14 cellular contexts compared by ENCODE assay signal in the genomic region with DNA sequence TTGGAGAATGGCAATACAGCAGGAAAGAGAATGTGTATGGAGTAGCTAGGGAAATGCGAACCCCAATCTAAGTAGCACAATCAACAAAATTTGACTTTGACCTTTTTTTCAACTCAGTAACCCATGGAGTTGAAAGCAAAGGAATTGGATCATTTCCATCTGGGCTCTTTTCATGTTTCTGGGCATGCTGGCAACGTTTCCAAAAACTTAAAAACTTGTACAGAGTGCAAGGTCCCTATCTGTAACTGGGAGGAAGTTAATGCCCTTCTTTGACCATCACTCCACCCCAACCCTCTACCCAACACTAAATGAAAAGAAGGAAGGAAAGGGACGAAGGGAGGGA. TPM values are rescaled to one million over a fixed set of nuclear protein-coding genes. Genes with fewer than 3 reads are reported as not detected.
DNase-seq lines count a peak whose midpoint lies in the region; ATAC-seq, FAIRE-seq and TF ChIP-seq lines count a peak whose summit lies in the region.
"Had no signal": no experiment of that assay in that cellular context is flagged by ENCODE, and none has a peak within 500 bp of the region (broad histone marks: within the 10 kb centered on the region; RNA-seq: fewer than 3 reads in every experiment).

No MANE protein-coding gene starts in this region.

- H4K20me1 ChIP-seq in Loucy (ENCODE audit: insufficient read depth, low read length, poor library complexity, severe bottlenecking) (no peaks in the 10 kb centered on the region), K562 (replicated peaks; ENCODE audit: control insufficient read depth, insufficient read depth, low read length) (no peaks in the 10 kb centered on the region)

- no peaks in the 10 kb centered on the region for H3F3A ChIP-seq in Loucy (ENCODE audit: low read depth)

- H3K36me3 Mint-ChIP-seq in CD4-positive, CD25-positive, alpha-beta regulatory T cell, result no peaks in the 10 kb centered on the region
- no peaks in the 10 kb centered on the region for H3K36me3 Mint-ChIP-seq in osteocyte (ENCODE audit: unreplicated experiment)

- no peaks in the 10 kb centered on the region for H3K9me3 Mint-ChIP-seq in CD4-positive, CD25-positive, alpha-beta regulatory T cell
- H3K9me3 Mint-ChIP-seq in osteocyte (ENCODE audit: unreplicated experiment), result no peaks in the 10 kb centered on the region
- H3K9me3 Mint-ChIP-seq: activated T-cell treated with anti-CD3 and anti-CD28 coated beads, Interleukin-2, amount 50 U/mL, for 4 hours had no signal

- H3K27me3 Mint-ChIP-seq in CD4-positive, CD25-positive, alpha-beta regulatory T cell, result peaks cover 16% of the 10 kb centered on the region
- no peaks in the 10 kb centered on the region for H3K27me3 Mint-ChIP-seq in osteocyte (ENCODE audit: unreplicated experiment)

- H3K27ac Mint-ChIP-seq in CD4-positive, CD25-positive, alpha-beta regulatory T cell, result peak overlapping the region in 2 of 3 donors; percentile 94 to 95
- peak overlapping the region; percentile 97 for H3K27ac Mint-ChIP-seq in osteocyte (ENCODE audit: unreplicated experiment)

- H3K9me2 ChIP-seq in Loucy (replicated peaks; ENCODE audit: low read depth, low read length), result no peaks in the 10 kb centered on the region

- no peak for DNase-seq in CD4-positive, CD25-positive, alpha-beta regulatory T cell
- DNase-seq in K562 (ENCODE audit: extremely low read depth in 1 of 4, low spot score in 3 of 4), result peak in 1 of 4 experiments; percentile 12
- DNase-seq in osteocyte (ENCODE audit: extremely low spot score, unreplicated experiment), result no peak
- DNase-seq in SKM-1 treated with dmso at 0.1 percent for 144 hours (lab: John Stamatoyannopoulos, UW; ENCODE audit: unreplicated experiment), result no peak
- no peak for DNase-seq in NCI-H1105 (lab: John Stamatoyannopoulos, UW)
- DNase-seq in right cardiac atrium, result no peak
- DNase-seq: activated T-cell treated with anti-CD3 and anti-CD28 coated beads, Interleukin-2, amount 50 U/mL, for 4 hours; islet precursor cell; NCI-H1694 treated with DMSO at 0.1 percent for 48 hours; T-helper 9 cell had no signal

- no peak for TF ChIP-seq RAD21 in K562 (CRISPR knock-in tag; conservative IDR thresholded peaks at IDR 0.05 in 1 of 2, IDR thresholded peaks at IDR 0.05 in 1 of 2)

- no peaks in the 10 kb centered on the region for H3K9me1 ChIP-seq in K562 (ENCODE audit: control insufficient read depth, insufficient read depth, low read length)

- TF ChIP-seq POLR2A in K562 (conservative IDR thresholded peaks at IDR 0.05), result no peak

- no peak for ATAC-seq in CD4-positive, CD25-positive, alpha-beta regulatory T cell (ENCODE audit: low read depth in 2 of 2)
- ATAC-seq in K562, result no peak
- ATAC-seq in GM19467 (IDR thresholded peaks at IDR 0.05; ENCODE audit: unreplicated experiment), result no peak
- ATAC-seq in right cardiac atrium, result no peak
- ATAC-seq: activated T-cell treated with anti-CD3 and anti-CD28 coated beads, Interleukin-2, amount 50 U/mL, for 4 hours; GM12878 had no signal

- peaks cover 34% of the 10 kb centered on the region for H3K79me2 ChIP-seq in Loucy (ENCODE audit: insufficient read depth, low read length)
- H3K79me2 ChIP-seq in K562 (ENCODE audit: control insufficient read depth, insufficient read depth, low read length), result peaks cover 25% of the 10 kb centered on the region

- H3K27me3 ChIP-seq in CD4-positive, CD25-positive, alpha-beta regulatory T cell (ENCODE audit: control insufficient read depth, insufficient read depth, low read length), result no peaks in the 10 kb centered on the region
- no peaks in the 10 kb centered on the region for H3K27me3 ChIP-seq in Loucy (ENCODE audit: insufficient read depth, low read length, poor library complexity, severe bottlenecking)
- H3K27me3 ChIP-seq in K562 (ENCODE audit: control insufficient read depth in 2 of 2, insufficient read depth in 2 of 2, low read length in 2 of 2), result no peaks in the 10 kb centered on the region
- H3K27me3 ChIP-seq in right cardiac atrium (ENCODE audit: control insufficient read depth, insufficient read depth), result no peaks in the 10 kb centered on the region
- H3K27me3 ChIP-seq: ovary had no signal

- peaks cover 8 to 29% (median 13%) of the 10 kb centered on the region in 4 donors for H3K4me1 Mint-ChIP-seq in CD4-positive, CD25-positive, alpha-beta regulatory T cell
- peaks cover 17% of the 10 kb centered on the region for H3K4me1 Mint-ChIP-seq in osteocyte (ENCODE audit: unreplicated experiment)

- H3K9ac ChIP-seq in Loucy (ENCODE audit: low read depth, low read length, poor library complexity, severe bottlenecking) (no peak overlapping the region), K562 (ENCODE audit: insufficient read depth in 1 of 2, low read depth in 2 of 2, low read length in 2 of 2) (peak overlapping the region; percentile 82 to 94; a peak in 3 of 4 replicates)

- no peak for TF ChIP-seq CTCF in Loucy (conservative IDR thresholded peaks at IDR 0.05; ENCODE audit: low read length)
- TF ChIP-seq CTCF in K562 (IDR thresholded peaks at IDR 0.05 in 2 of 3, conservative IDR thresholded peaks at IDR 0.05 in 1 of 3; ENCODE audit: insufficient read depth in 2 of 3, low read depth in 1 of 3, low read length in 3 of 3), result no peak
- TF ChIP-seq CTCF in osteocyte (IDR thresholded peaks at IDR 0.05), result no peak

- peaks cover 13% of the 10 kb centered on the region for H3K4me1 ChIP-seq in CD4-positive, CD25-positive, alpha-beta regulatory T cell (ENCODE audit: control insufficient read depth, insufficient read depth, low read length, poor library complexity, severe bottlenecking)
- H3K4me1 ChIP-seq in Loucy (ENCODE audit: insufficient read depth, low read length, poor library complexity, severe bottlenecking), result peaks cover 22% of the 10 kb centered on the region
- peaks cover 3 to 20% of the 10 kb centered on the region in 2 experiments; a peak in 4 of 5 replicates for H3K4me1 ChIP-seq in K562 (replicated peaks in 1 of 2; ENCODE audit: control insufficient read depth in 2 of 2, insufficient read depth in 2 of 2, low read length in 2 of 2)
- H3K4me1 ChIP-seq in right cardiac atrium (ENCODE audit: control insufficient read depth, insufficient read depth, low read length), result no peaks in the 10 kb centered on the region

- intact Hi-C loops in K562 (cut with micrococcal nuclease) (loop anchor here (1.0 to 2.0 kb wide), 3 partner anchors 75 to 453 kb away; no protein-coding TSS in a partner anchor), right cardiac atrium (cut with DNase I) (loop anchor here in 1 of 4 donors (5.0 kb wide), 1 partner anchor 73 kb away; no protein-coding TSS in a partner anchor)

- no peaks in the 10 kb centered on the region for H3K36me3 ChIP-seq in CD4-positive, CD25-positive, alpha-beta regulatory T cell (ENCODE audit: control insufficient read depth, insufficient read depth, low read length)
- H3K36me3 ChIP-seq in Loucy (ENCODE audit: insufficient read depth, low read length) (no peaks in the 10 kb centered on the region), K562 (ENCODE audit: control insufficient read depth, insufficient read depth, low read length) (peaks cover 3% of the 10 kb centered on the region; the same call in 2 of the 3 replicates)
- H3K36me3 ChIP-seq: ovary had no signal

- H2AFZ ChIP-seq in Loucy (ENCODE audit: low read length), result peak overlapping the region; percentile 11; the same call in 1 of the 2 replicates
- peak overlapping the region; percentile 97 for H2AFZ ChIP-seq in K562 (ENCODE audit: low read depth, low read length)

- in situ Hi-C loops in K562 (cut with MboI), result no loop called here

- TF ChIP-seq EP300 in K562 (IDR thresholded peaks at IDR 0.05; ENCODE audit: low read length), result no peak

- WGBS in K562 (ENCODE audit: insufficient coverage, low coverage, missing lambda C conversion rate), result 46% methylated on average over 3 of the region's 3 CpGs
- WGBS in right cardiac atrium, result 73% methylated on average over 3 of the region's 3 CpGs

- POLR2A ChIA-PET in K562 (lab: Yijun Ruan, JAX), result interaction anchor here (2.2 kb wide), 1 partner anchor 15 kb away, joined by 6 read pairs; no protein-coding TSS in a partner anchor

- H3K4me3 ChIP-seq in CD4-positive, CD25-positive, alpha-beta regulatory T cell (ENCODE audit: low read depth, low read length), result no peak overlapping the region
- H3K4me3 ChIP-seq in Loucy (ENCODE audit: low read length, poor library complexity, severe bottlenecking) (no peak overlapping the region), K562 (peak overlapping the region; percentile 84), right cardiac atrium (ENCODE audit: low read length) (no peak overlapping the region)

- CTCF ChIA-PET in K562 (lab: Yijun Ruan, JAX; ENCODE audit: low intra/inter-chr PET ratio), result interaction anchor here (0.7 kb wide), 1 partner anchor 110 kb away, joined by 3 read pairs; no protein-coding TSS in a partner anchor

- no TSS peak for BruUV-seq in K562 (replicated peaks; lab: Mats Ljungman, UMichigan)

- H3K27ac ChIP-seq in CD4-positive, CD25-positive, alpha-beta regulatory T cell (ENCODE audit: insufficient read depth, low read length, poor library complexity, severe bottlenecking), result no peak overlapping the region
- H3K27ac ChIP-seq in K562 (ENCODE audit: extremely low read depth, low read depth, low read length) (peak overlapping the region; percentile 76), right cardiac atrium (ENCODE audit: low read length) (no peak overlapping the region)

- FAIRE-seq in K562 (lab: Jason Lieb, UNC), result no peak
- FAIRE-seq: GM12878 had no signal

- H3K4me2 ChIP-seq in Loucy (ENCODE audit: low read depth, low read length, poor library complexity, severe bottlenecking) (peak overlapping the region; percentile 77), K562 (ENCODE audit: insufficient read depth, low read length) (peak overlapping the region; percentile 95)

- no peaks in the 10 kb centered on the region for H3K9me3 ChIP-seq in CD4-positive, CD25-positive, alpha-beta regulatory T cell (ENCODE audit: control insufficient read depth in 2 of 2, low read length in 2 of 2)
- H3K9me3 ChIP-seq in Loucy (ENCODE audit: insufficient read depth, low read depth, low read length), result no peaks in the 10 kb centered on the region
- H3K9me3 ChIP-seq in K562 (replicated peaks; ENCODE audit: control insufficient read depth, insufficient read depth, low read depth, low read length), result no peaks in the 10 kb centered on the region
- no peaks in the 10 kb centered on the region for H3K9me3 ChIP-seq in right cardiac atrium (ENCODE audit: control insufficient read depth, low read length)
- H3K9me3 ChIP-seq: ovary had no signal

- H3K4me3 Mint-ChIP-seq in CD4-positive, CD25-positive, alpha-beta regulatory T cell, result peak overlapping the region in 3 of 4 donors; percentile 2 to 88 (median 48)
- H3K4me3 Mint-ChIP-seq in osteocyte (ENCODE audit: unreplicated experiment), result peak overlapping the region; percentile 86

RNA-seq across cellular contexts. Expression of gene HIBADH, which starts 1.3 kb away (rescaled TPM):
- 6.1 TPM for total RNA-seq in CD4-positive, CD25-positive, alpha-beta regulatory T cell
- 10 to 100 TPM; 24.8 to 33.0 (median 28.4) TPM for polyA plus RNA-seq in CD4-positive, CD25-positive, alpha-beta regulatory T cell
- 13.1 and 31.6 TPM in 2 replicates for total RNA-seq in K562 (2011; cell fraction: chromatin; rRNA removed; ENCODE audit: low replicate concordance)
- 6.7 and 8.3 TPM in 2 replicates for total RNA-seq in K562 (2011; cell fraction: nucleolus; rRNA removed)
- 16.2 and 18.0 TPM in 2 replicates for total RNA-seq in K562 (2011; cell fraction: nucleoplasm; rRNA removed)
- total RNA-seq in K562 (2014; rRNA removed) (38.0 and 40.2 TPM in 2 replicates), K562 (2014; rRNA removed; fragmentation: Illumina TruSeq; extraction: Trizol) (36.9 and 41.2 TPM in 2 replicates), K562 (2015; rRNA removed; fragmentation: Illumina TruSeq; extraction: Trizol) (35.4 and 36.0 TPM in 2 replicates), K562 (2021) (28.9 and 29.4 TPM in 2 replicates), osteocyte (31.9 and 34.4 TPM in 2 replicates), right cardiac atrium (10 to 100 TPM; 57.7 to 74.2 (median 69.5) TPM)
- polyA plus RNA-seq in K562 (2011; rRNA removed) (57.8 and 67.8 TPM in 2 replicates), K562 (2014; fragmentation: Illumina TruSeq; extraction: Trizol) (38.5 and 51.0 TPM in 2 replicates), K562 (2014; fragmentation: Nextera tagmentation; extraction: Ambion mirVana) (10 to 100 TPM; 10.7 to 13.9 TPM), K562 (2014; rRNA removed) (45.3 and 46.7 TPM in 2 replicates), right cardiac atrium (77.1 TPM)
- 26.6 and 49.6 TPM in 2 replicates for polyA plus RNA-seq in K562 (2011; cell fraction: cytosol; rRNA removed)
- polyA plus RNA-seq in K562 (2011; cell fraction: nucleus; rRNA removed), result 14.5 and 23.0 TPM in 2 replicates
- 29.4 and 32.4 TPM in 2 replicates for polyA plus RNA-seq in K562 (2012)
- polyA minus RNA-seq in K562 (2011; rRNA and poly(A)+ RNA removed), result 32.3 and 38.1 TPM in 2 replicates
- 14.6 and 14.9 TPM in 2 replicates for polyA minus RNA-seq in K562 (2011; cell fraction: cytosol; rRNA and poly(A)+ RNA removed)
- 11.2 and 16.2 TPM in 2 replicates for polyA minus RNA-seq in K562 (2011; cell fraction: nucleus; rRNA and poly(A)+ RNA removed)
